In the genomic region with DNA sequence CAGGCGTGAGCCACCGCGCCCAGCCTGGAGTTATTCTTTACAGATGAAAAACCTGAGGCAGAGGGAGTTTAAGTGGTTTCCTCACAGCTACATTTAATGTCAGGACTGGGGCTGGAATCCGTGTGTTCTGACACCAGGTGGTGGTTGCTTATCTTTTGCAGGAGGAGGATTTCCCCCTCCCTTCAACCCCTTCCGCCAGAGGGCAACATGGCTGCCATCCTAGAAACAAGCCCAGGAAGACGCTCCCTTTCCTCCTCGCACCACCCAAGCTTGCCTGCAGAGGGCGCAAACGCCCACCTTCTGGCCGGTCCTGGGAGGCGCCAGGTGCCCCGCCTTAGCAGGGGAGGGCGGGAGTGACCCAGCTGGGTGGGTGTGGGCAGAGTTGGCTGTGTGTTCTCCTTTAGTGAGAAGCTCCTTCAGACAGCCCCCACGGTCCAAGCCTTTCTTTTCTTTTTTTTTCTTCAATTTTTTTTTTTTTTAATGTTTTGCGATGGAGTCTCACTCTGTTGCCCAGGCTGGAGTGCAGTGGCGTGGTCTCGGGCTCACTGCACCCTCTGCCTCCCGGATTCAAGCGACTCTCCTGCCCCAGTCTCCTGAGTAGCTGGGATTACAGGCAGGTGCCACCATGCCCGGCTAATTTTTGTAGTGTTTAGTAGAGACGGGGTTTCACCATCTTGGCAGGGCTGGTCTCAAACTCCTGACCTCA, we compare ENCODE assay signal across 8 cellular contexts. TPM values are rescaled to one million over a fixed set of nuclear protein-coding genes. Genes with fewer than 3 reads are reported as not detected.
DNase-seq lines count a peak whose midpoint lies in the region; ATAC-seq and TF ChIP-seq lines count a peak whose summit lies in the region.

No MANE protein-coding gene starts in this region.

- H3K4me1 ChIP-seq in adrenal gland (replicated peaks in 1 of 2) = no peaks in the 10 kb centered on the region
- H3K4me1 ChIP-seq in left ventricle myocardium inferior = peaks cover 4% of the 10 kb centered on the region

- H3K27me3 ChIP-seq in adrenal gland (no peaks in the 10 kb centered on the region), left ventricle myocardium inferior (ENCODE audit: low read depth) (peaks cover 16% of the 10 kb centered on the region)

- peak; percentile 73 to 89 (median 84) for TF ChIP-seq CTCF in adrenal gland (IDR thresholded peaks at IDR 0.05)
- TF ChIP-seq CTCF in left ventricle myocardium inferior (IDR thresholded peaks at IDR 0.05; ENCODE audit: borderline replicate concordance) = peak; percentile 72

- DNase-seq in DMS114 treated with DMSO at 0.1 percent for 48 hours (lab: John Stamatoyannopoulos, UW; ENCODE audit: unreplicated experiment) (peak; percentile 65), NCI-H2081 (lab: John Stamatoyannopoulos, UW) (peak; percentile 80 to 88), T-helper 2 cell (peak; percentile 79 to 92 (median 84)), adrenal gland (peak; percentile 85 to 95 (median 88)), left ventricle myocardium inferior (peak; percentile 81), retina (peak; percentile 96)

- H3K36me3 ChIP-seq in adrenal gland (replicated peaks in 1 of 2) = no peaks in the 10 kb centered on the region
- no peaks in the 10 kb centered on the region for H3K36me3 ChIP-seq in left ventricle myocardium inferior

- no peak for TF ChIP-seq POLR2A in adrenal gland (IDR thresholded peaks at IDR 0.05)

- H3K9me3 ChIP-seq in adrenal gland (replicated peaks in 1 of 3) = no peaks in the 10 kb centered on the region
- H3K9me3 ChIP-seq in left ventricle myocardium inferior (replicated peaks) = peaks cover 3% of the 10 kb centered on the region

- WGBS in adrenal gland, 4 donors = 28 to 35% (median 31%) methylated on average over 20 to 21 of the region's 21 CpGs

- peak; percentile 83 for ATAC-seq in HG02642 (IDR thresholded peaks at IDR 0.05; ENCODE audit: poor library complexity, unreplicated experiment)
- no peak for ATAC-seq in HG03378 (IDR thresholded peaks at IDR 0.05; ENCODE audit: unreplicated experiment)

- H3K27ac ChIP-seq in adrenal gland (no peak overlapping the region), left ventricle myocardium inferior (replicated peaks) (no peak overlapping the region)

- intact Hi-C loops in adrenal gland (cut with DNase I) (loop anchor here in 1 of 2 donors (5.0 kb wide), 1 partner anchor 41 kb away; no protein-coding TSS in a partner anchor), left ventricle myocardium inferior (cut with micrococcal nuclease) (no loop called here)

- H3K4me3 ChIP-seq in adrenal gland = no peak overlapping the region
- H3K4me3 ChIP-seq in left ventricle myocardium inferior = no peak overlapping the region

RNA-seq across cellular contexts. Expression of a gene that starts 9.9 kb away (rescaled TPM):
- total RNA-seq in adrenal gland (10 to 100 TPM in 1 of 8 donors, 1 to 10 TPM in 7; 4.9 to 20.4 (median 6.9) TPM), left ventricle myocardium inferior (63.8 TPM)
- polyA plus RNA-seq in adrenal gland = 10 to 100 TPM in 2 of 3 donors, 1 to 10 TPM in 1; 5.4 to 15.5 (median 15.1) TPM

RNA-seq across cellular contexts. Expression of a gene that starts 36.9 kb away (rescaled TPM):
- total RNA-seq in adrenal gland = 1 to 10 TPM in 1 of 8 donors, under 1 TPM in 4, not detected in 3; 0.10 to 1.5 (median 0.17) TPM
- polyA plus RNA-seq in adrenal gland = 1 to 10 TPM in 1 of 3 donors, under 1 TPM in 2; 0.59 to 4.7 (median 0.77) TPM
- 0.16 TPM for total RNA-seq in left ventricle myocardium inferior
